ENCODE assay signal across 1 cellular context in genomic region chr1:200328379-200328778, GRCh38.
TF ChIP-seq lines count a peak whose summit lies in the region.

No MANE protein-coding gene starts in this region.

TF ChIP-seq in H1, 55 proteins besides CTCF, POLR2A, EP300 and RAD21 (continued from another document):
- TF ChIP-seq CEBPB (IDR thresholded peaks at IDR 0.05; ENCODE audit: low read depth, low read length) (no peak), POLR2AphosphoS5 (IDR thresholded peaks at IDR 0.05; ENCODE audit: low read depth, low read length) (no peak), SIN3A (conservative IDR thresholded peaks at IDR 0.05 in 1 of 2, IDR thresholded peaks at IDR 0.05 in 1 of 2; ENCODE audit: low read depth in 1 of 2, low read length in 2 of 2) (no peak), HDAC2 (IDR thresholded peaks at IDR 0.05; ENCODE audit: borderline replicate concordance in 1 of 2, low read depth in 2 of 2, low read length in 2 of 2) (no peak)
